In genomic region chr2:96321230-96322103, GRCh38 we compare ENCODE assay signal across 8 cellular contexts. TPM values are rescaled to one million over a fixed set of nuclear protein-coding genes. Genes with fewer than 3 reads are reported as not detected.
DNase-seq lines count a peak whose midpoint lies in the region; ATAC-seq and TF ChIP-seq lines count a peak whose summit lies in the region.

No MANE protein-coding gene starts in this region.

- ATAC-seq in DND-41 (ENCODE audit: insufficient read depth, low read depth): peak; percentile 72
- peak; percentile 43 for ATAC-seq in GM21367 (IDR thresholded peaks at IDR 0.05; ENCODE audit: unreplicated experiment)

- under 1% methylated on average over 81 of the region's 81 CpGs for WGBS in HUES64

- peak overlapping the region; percentile 86 for H3K4me2 ChIP-seq in DND-41 (ENCODE audit: insufficient read depth, low read length)
- H3K4me2 ChIP-seq in SU-DHL-6 (ENCODE audit: low read depth, low read length, poor library complexity, severe bottlenecking): peak overlapping the region; percentile 75

- H3K4me1 ChIP-seq in DND-41 (ENCODE audit: insufficient read depth, low read length) (peaks cover 65% of the 10 kb centered on the region), HUES64 (ENCODE audit: insufficient read depth, low read length) (peaks cover 8% of the 10 kb centered on the region; the same call in 1 of the 2 replicates)

- H3K4me3 ChIP-seq in DND-41 (ENCODE audit: low read depth in 1 of 2, low read length in 2 of 2) (peak overlapping the region; percentile 30 to 69), HUES64 (ENCODE audit: low read length) (peak overlapping the region; percentile 70), SU-DHL-6 (ENCODE audit: insufficient read depth, low read length, poor library complexity, severe bottlenecking) (peak overlapping the region; percentile 66)

- DNase-seq in DND-41: peak; percentile 88
- peak; percentile 52 for DNase-seq in activated naive CD8-positive, alpha-beta T cell treated with anti-CD3 and anti-CD28 coated beads, Interleukin-2, amount 50 U/mL, for 16 hours (ENCODE audit: low read depth, low spot score)
- DNase-seq in iPS-NIHi11 (ENCODE audit: low spot score): peak; percentile 72
- peak; percentile 51 to 66 for DNase-seq in stimulated activated CD4-positive, alpha-beta T cell treated with anti-CD3 and anti-CD28 coated beads, Interleukin-15, amount 100 ng/mL, for 1 hour (ENCODE audit: low read depth in 1 of 2, low spot score in 1 of 2)
- no peak for DNase-seq in middle frontal gyrus (ENCODE audit: extremely low spot score, low spot score)

- H4K20me1 ChIP-seq in DND-41 (ENCODE audit: insufficient read depth, low read length) (no peaks in the 10 kb centered on the region), SU-DHL-6 (ENCODE audit: low read depth, low read length) (no peaks in the 10 kb centered on the region)

- TF ChIP-seq CTCF in DND-41 (IDR thresholded peaks at IDR 0.05; ENCODE audit: borderline replicate concordance, extremely low read depth, low read length, poor library complexity, severe bottlenecking) (no peak), SU-DHL-6 (IDR thresholded peaks at IDR 0.05; ENCODE audit: insufficient read depth, low read length, poor library complexity, severe bottlenecking) (no peak)

- H3F3A ChIP-seq in SU-DHL-6 (ENCODE audit: insufficient read depth): peaks cover 14% of the 10 kb centered on the region

- H3K27ac ChIP-seq in DND-41 (ENCODE audit: low read length): peak overlapping the region; percentile 66
- no peak overlapping the region for H3K27ac ChIP-seq in HUES64 (ENCODE audit: low read depth, low read length)
- peak overlapping the region; percentile 84 for H3K27ac ChIP-seq in SU-DHL-6 (ENCODE audit: low read depth, low read length)

- peaks cover 19% of the 10 kb centered on the region for H3K27me3 ChIP-seq in DND-41 (ENCODE audit: insufficient read depth, low read length, poor library complexity)
- H3K27me3 ChIP-seq in HUES64 (ENCODE audit: insufficient read depth, low read length): peaks cover 79% of the 10 kb centered on the region
- no peaks in the 10 kb centered on the region for H3K27me3 ChIP-seq in SU-DHL-6 (ENCODE audit: low read length)

- peak overlapping the region; percentile 64 for H3K9ac ChIP-seq in DND-41 (ENCODE audit: low read depth, low read length)
- H3K9ac ChIP-seq in HUES64 (ENCODE audit: low read depth, low read length): peak overlapping the region; percentile 61
- peak overlapping the region; percentile 80 for H3K9ac ChIP-seq in SU-DHL-6 (ENCODE audit: low read length)

- no peaks in the 10 kb centered on the region for H3K9me2 ChIP-seq in SU-DHL-6 (replicated peaks; ENCODE audit: insufficient read depth, low read length)

- peaks cover 12% of the 10 kb centered on the region for H3K79me2 ChIP-seq in DND-41 (ENCODE audit: insufficient read depth, low read length)
- H3K79me2 ChIP-seq in SU-DHL-6 (ENCODE audit: insufficient read depth, low read length): peaks cover 42% of the 10 kb centered on the region

- H3K36me3 ChIP-seq in DND-41 (ENCODE audit: insufficient read depth, low read length) (peaks cover under 1% of the 10 kb centered on the region; the same call in 1 of the 2 replicates), HUES64 (ENCODE audit: insufficient read depth, low read length) (no peaks in the 10 kb centered on the region), SU-DHL-6 (ENCODE audit: low read length) (no peaks in the 10 kb centered on the region)

- H2AFZ ChIP-seq in DND-41 (ENCODE audit: low read depth, low read length) (peak overlapping the region; percentile 83), SU-DHL-6 (ENCODE audit: low read depth, low read length, severe bottlenecking) (peak overlapping the region; percentile 35)

- H3K9me3 ChIP-seq in DND-41 (ENCODE audit: insufficient read depth, low read length, severe bottlenecking) (no peaks in the 10 kb centered on the region), HUES64 (ENCODE audit: insufficient read depth, low read depth, low read length) (no peaks in the 10 kb centered on the region), SU-DHL-6 (ENCODE audit: insufficient read depth, low read length) (no peaks in the 10 kb centered on the region)

RNA-seq across cellular contexts. Expression of gene ITPRIPL1, which starts 3.6 kb away (rescaled TPM):
- 5.9 TPM for polyA plus RNA-seq in HUES64 (2013, experiment 1 of 2)
- 7.0 TPM for polyA plus RNA-seq in HUES64 (2013, experiment 2 of 2)

RNA-seq across cellular contexts. Expression of gene NCAPH, which starts 14.1 kb away (rescaled TPM):
- 48.8 TPM for polyA plus RNA-seq in HUES64 (2013, experiment 1 of 2)
- polyA plus RNA-seq in HUES64 (2013, experiment 2 of 2): 53.4 TPM

RNA-seq across cellular contexts. Expression of gene SNRNP200, which starts 16.1 kb away (rescaled TPM):
- 135 TPM for polyA plus RNA-seq in HUES64 (2013, experiment 1 of 2)
- polyA plus RNA-seq in HUES64 (2013, experiment 2 of 2): 130 TPM

RNA-seq across cellular contexts. Expression of gene CIAO1, which starts 55.4 kb away (rescaled TPM):
- polyA plus RNA-seq in HUES64 (2013, experiment 1 of 2): 50.8 TPM
- 46.6 TPM for polyA plus RNA-seq in HUES64 (2013, experiment 2 of 2)

RNA-seq across cellular contexts. Expression of gene TMEM127, which starts 55.7 kb away (rescaled TPM):
- polyA plus RNA-seq in HUES64 (2013, experiment 1 of 2): 16.8 TPM
- 16.8 TPM for polyA plus RNA-seq in HUES64 (2013, experiment 2 of 2)
